Comparison of ENCODE assay signal across 35 cellular contexts in genomic region chr16:76390476-76390875, GRCh38.
"Had no signal": no experiment of that assay in that cellular context is flagged by ENCODE, and none has a peak within 500 bp of the region (broad histone marks: within the 10 kb centered on the region; RNA-seq: fewer than 3 reads in every experiment).

No MANE protein-coding gene starts in this region.

- H3K27me3 ChIP-seq: MG63 had no signal

- DNase-seq: Karpas-422, Kasumi-1, KG1, MG63, MM.1S, MV-4-11, NCI-H1048, NCI-H1092, NCI-H1092 treated with DMSO at 0.1 percent for 48 hours, NCI-H1105, NCI-H1105 treated with DMSO at 0.1 percent for 48 hours, NCI-H1417, NCI-H1417 treated with DMSO at 0.1 percent for 48 hours, NCI-H1436, NCI-H1436 treated with DMSO at 0.1 percent for 48 hours, NCI-H146, NCI-H1694, NCI-H1694 treated with DMSO at 0.1 percent for 48 hours, NCI-H187, NCI-H187 treated with DMSO at 0.1 percent for 48 hours, NCI-H1930, NCI-H2029, NCI-H2029 treated with DMSO at 0.1 percent for 48 hours, NCI-H2081, NCI-H2081 treated with DMSO at 0.1 percent for 48 hours, NCI-H2107, NCI-H2171, NCI-H2171 treated with DMSO at 0.1 percent for 48 hours, NCI-H2227 treated with DMSO at 0.1 percent for 48 hours, NCI-H226, NCI-H345, NCI-H446, NCI-H446 treated with DMSO at 0.1 percent for 48 hours, NCI-H510A had no signal

- H3K4me3 ChIP-seq: MG63 had no signal

- H3K36me3 ChIP-seq: MG63 had no signal

- H3K9ac ChIP-seq: KMS-11 had no signal

- H3K27ac ChIP-seq: KMS-11 had no signal

- H3K9me3 ChIP-seq: MG63 had no signal

- H3K4me2 ChIP-seq: KMS-11 had no signal
